ENCODE assay signal across 23 cellular contexts in genomic region chr17:59126809-59127417, GRCh38.
"Had no signal": no experiment of that assay in that cellular context is flagged by ENCODE, and none has a peak within 500 bp of the region (broad histone marks: within the 10 kb centered on the region; RNA-seq: fewer than 3 reads in every experiment).

No MANE protein-coding gene starts in this region.

- H3K4me3 Mint-ChIP-seq: dendritic cell treated with granulocyte-macrophage colony-stimulating factor and Interleukin-4, amounts not matched to agents 40 ng/mL and 50 ng/mL, for 4 days; effector memory CD8-positive, alpha-beta T cell; naive B cell; stimulated activated naive B cell treated with anti-CD40 and anti-IgM and Interleukin-4, amounts not matched to agents 10 μg/mL and 1 μg/mL and 100 μg/mL, for 72 hours; stimulated activated naive CD8-positive, alpha-beta T cell treated with anti-CD3 and anti-CD28 coated beads, Interleukin-15, amount 100 ng/mL, for 72 hours had no signal

- DNase-seq: effector memory CD8-positive, alpha-beta T cell; gastrocnemius medialis; heart right ventricle; hypothalamus; kidney glomerular epithelial cell; mesendoderm; naive B cell; psoas muscle; retina; spleen; stimulated activated CD4-positive, alpha-beta T cell treated with anti-CD3 and anti-CD28 coated beads, Interleukin-15, amount 100 ng/mL, for 24 hours; stimulated activated CD4-positive, alpha-beta T cell treated with anti-CD3 and anti-CD28 coated beads, Interleukin-1b, Interleukin-23, amount 100 ng/mL, for 48 hours; stimulated activated CD4-positive, alpha-beta T cell treated with anti-CD3 and anti-CD28 coated beads, Interleukin-4, amount 100 ng/mL, for 24 hours; stimulated activated naive B cell treated with anti-CD40 and anti-IgM and Interleukin-4, amounts not matched to agents 10 μg/mL and 1 μg/mL and 100 μg/mL, for 72 hours; stimulated activated naive CD8-positive, alpha-beta T cell treated with anti-CD3 and anti-CD28 coated beads, Interleukin-15, amount 100 ng/mL, for 72 hours; testis; upper lobe of right lung had no signal

- H3K4me1 Mint-ChIP-seq: stimulated activated naive CD8-positive, alpha-beta T cell treated with anti-CD3 and anti-CD28 coated beads, Interleukin-15, amount 100 ng/mL, for 72 hours had no signal

- H3K4me3 ChIP-seq: esophagus muscularis mucosa, gastrocnemius medialis, heart right ventricle, psoas muscle, spleen, testis, tibial nerve, upper lobe of right lung had no signal

- H3K9me3 Mint-ChIP-seq: dendritic cell treated with granulocyte-macrophage colony-stimulating factor and Interleukin-4, amounts not matched to agents 40 ng/mL and 50 ng/mL, for 4 days; effector memory CD8-positive, alpha-beta T cell; naive B cell; stimulated activated naive B cell treated with anti-CD40 and anti-IgM and Interleukin-4, amounts not matched to agents 10 μg/mL and 1 μg/mL and 100 μg/mL, for 72 hours; stimulated activated naive CD8-positive, alpha-beta T cell treated with anti-CD3 and anti-CD28 coated beads, Interleukin-15, amount 100 ng/mL, for 72 hours had no signal

- H3K4me1 ChIP-seq: esophagus muscularis mucosa, gastrocnemius medialis, heart right ventricle, psoas muscle, spleen, testis, tibial nerve, upper lobe of right lung had no signal

- H3K27me3 Mint-ChIP-seq: dendritic cell treated with granulocyte-macrophage colony-stimulating factor and Interleukin-4, amounts not matched to agents 40 ng/mL and 50 ng/mL, for 4 days; effector memory CD8-positive, alpha-beta T cell; naive B cell; stimulated activated naive B cell treated with anti-CD40 and anti-IgM and Interleukin-4, amounts not matched to agents 10 μg/mL and 1 μg/mL and 100 μg/mL, for 72 hours; stimulated activated naive CD8-positive, alpha-beta T cell treated with anti-CD3 and anti-CD28 coated beads, Interleukin-15, amount 100 ng/mL, for 72 hours had no signal

- H3K27me3 ChIP-seq: esophagus muscularis mucosa, gastrocnemius medialis, heart right ventricle, neutrophil, spleen, testis, tibial nerve, upper lobe of right lung had no signal

- H3K27ac ChIP-seq: epithelial cell of prostate, esophagus muscularis mucosa, gastrocnemius medialis, heart right ventricle, neutrophil, psoas muscle, spleen, testis, tibial nerve, upper lobe of right lung had no signal

- H3K9me3 ChIP-seq: esophagus muscularis mucosa, gastrocnemius medialis, heart right ventricle, neutrophil, psoas muscle, spleen, testis, tibial nerve, upper lobe of right lung had no signal

- ATAC-seq: effector memory CD8-positive, alpha-beta T cell; gastrocnemius medialis; heart right ventricle; psoas muscle; sciatic nerve; stimulated activated naive B cell treated with anti-CD40 and anti-IgM and Interleukin-4, amounts not matched to agents 10 μg/mL and 1 μg/mL and 100 μg/mL, for 72 hours; stimulated activated naive CD8-positive, alpha-beta T cell treated with anti-CD3 and anti-CD28 coated beads, Interleukin-15, amount 100 ng/mL, for 72 hours; upper lobe of right lung had no signal

- H3K27ac Mint-ChIP-seq: dendritic cell treated with granulocyte-macrophage colony-stimulating factor and Interleukin-4, amounts not matched to agents 40 ng/mL and 50 ng/mL, for 4 days; naive B cell; stimulated activated naive B cell treated with anti-CD40 and anti-IgM and Interleukin-4, amounts not matched to agents 10 μg/mL and 1 μg/mL and 100 μg/mL, for 72 hours; stimulated activated naive CD8-positive, alpha-beta T cell treated with anti-CD3 and anti-CD28 coated beads, Interleukin-15, amount 100 ng/mL, for 72 hours had no signal

- H3K36me3 ChIP-seq: gastrocnemius medialis had no signal
